21 cellular contexts compared by ENCODE assay signal in genomic region chr2:212073360-212073759, GRCh38.
DNase-seq lines count a peak whose midpoint lies in the region; ATAC-seq and TF ChIP-seq lines count a peak whose summit lies in the region.
"Had no signal": no experiment of that assay in that cellular context is flagged by ENCODE, and none has a peak within 500 bp of the region (broad histone marks: within the 10 kb centered on the region; RNA-seq: fewer than 3 reads in every experiment).

No MANE protein-coding gene starts in this region.

- no peaks in the 10 kb centered on the region for H3K36me3 Mint-ChIP-seq in H9 (ENCODE audit: insufficient read depth in 1 of 3, low read depth in 3 of 3)
- H3K36me3 Mint-ChIP-seq in stimulated activated naive B cell treated with anti-CD40 and anti-IgM and Interleukin-4, amounts not matched to agents 10 μg/mL and 1 μg/mL and 100 μg/mL, for 72 hours, result no peaks in the 10 kb centered on the region
- H3K36me3 Mint-ChIP-seq in T-cell, result no peaks in the 10 kb centered on the region

- H3K79me2 ChIP-seq in H9 (ENCODE audit: insufficient read depth, low read length), result no peaks in the 10 kb centered on the region

- no peak overlapping the region for H2AFZ ChIP-seq in H9 (ENCODE audit: low read length)

- H2AK5ac ChIP-seq in H9 (ENCODE audit: insufficient read length, low read length), result no peak overlapping the region

- H2BK20ac ChIP-seq in H9 (ENCODE audit: low read depth, low read length, poor library complexity, severe bottlenecking), result no peak overlapping the region

- H4K5ac ChIP-seq in H9 (ENCODE audit: insufficient read length, low read depth, low read length), result no peak overlapping the region

- H3K56ac ChIP-seq in H9 (ENCODE audit: insufficient read length, low read depth, low read length), result no peak overlapping the region

- DNase-seq in NCI-H1417 (lab: John Stamatoyannopoulos, UW), result peak in 2 of 3 experiments; percentile 13 to 60
- no peak for DNase-seq in NCI-H1417 treated with DMSO at 0.1 percent for 48 hours (lab: John Stamatoyannopoulos, UW)
- no peak for DNase-seq in H9
- DNase-seq in RWPE1 (ENCODE audit: low spot score), result peak; percentile 13
- DNase-seq in foreskin keratinocyte, result peak; percentile 32 to 66
- no peak for DNase-seq in NCI-H128 (lab: John Stamatoyannopoulos, UW; ENCODE audit: unreplicated experiment)
- DNase-seq in stimulated activated naive B cell treated with anti-CD40 and anti-IgM and Interleukin-4, amounts not matched to agents 10 μg/mL and 1 μg/mL and 100 μg/mL, for 72 hours, result no peak
- DNase-seq in T-cell, result no peak
- DNase-seq: DMS153; HFFc6; KG1; MG63; NCI-H1436; NCI-H1930; NCI-H82; NK-92 treated with Interleukin-12 subunit alpha and Interleukin-12 subunit beta, amount 100 ng/mL, for 24 hours; RPMI8226; SHP77 treated with DMSO at 0.1 percent for 48 hours had no signal

- H3K14ac ChIP-seq in H9 (ENCODE audit: insufficient read depth, low read length), result no peak overlapping the region

- TF ChIP-seq CTCF in H9 (conservative IDR thresholded peaks at IDR 0.05), result no peak
- TF ChIP-seq CTCF in RWPE1 (conservative IDR thresholded peaks at IDR 0.05; ENCODE audit: low read depth), result no peak
- TF ChIP-seq CTCF in foreskin keratinocyte (conservative IDR thresholded peaks at IDR 0.05), result no peak

- no peak overlapping the region for H4K8ac ChIP-seq in H9 (replicated peaks; ENCODE audit: insufficient read length, low read depth, low read length)

- H2BK120ac ChIP-seq in H9 (ENCODE audit: low read depth, low read length, poor library complexity, severe bottlenecking), result no peak overlapping the region

- no peak overlapping the region for H3K9ac ChIP-seq in H9 (ENCODE audit: extremely low read depth, insufficient read length, low read length)

- POLR2A ChIA-PET in RWPE1 (lab: Yijun Ruan, JAX; ENCODE audit: low non-redundant PET), result no interaction called here
- POLR2A ChIA-PET in T-cell (lab: Charles Lee), result no interaction called here

- WGBS in H9 (ENCODE audit: extremely low coverage, insufficient read length, low lambda C conversion rate), result no CpG with 5 or more reads among the region's 1 CpG

- H3K4me3 Mint-ChIP-seq in H9 (no peak overlapping the region), T-cell (no peak overlapping the region)
- H3K4me3 Mint-ChIP-seq in stimulated activated naive B cell treated with anti-CD40 and anti-IgM and Interleukin-4, amounts not matched to agents 10 μg/mL and 1 μg/mL and 100 μg/mL, for 72 hours, result no peak overlapping the region
- H3K4me3 Mint-ChIP-seq: HFFc6; T-helper 1 cell treated with Interleukin-12 subunit alpha and Interleukin-12 subunit beta and Interleukin-4 antibody, amounts not matched to agents 30 μg/mL and 1 μg/mL, for 36 hours had no signal

- H3K23ac ChIP-seq in H9 (ENCODE audit: insufficient read length, low read depth, low read length), result no peak overlapping the region

- H3K9me3 Mint-ChIP-seq in H9 (no peaks in the 10 kb centered on the region), T-cell (peaks cover 6 to 15% (median 7%) of the 10 kb centered on the region in 3 donors)
- H3K9me3 Mint-ChIP-seq in stimulated activated naive B cell treated with anti-CD40 and anti-IgM and Interleukin-4, amounts not matched to agents 10 μg/mL and 1 μg/mL and 100 μg/mL, for 72 hours, result peaks cover 0 to 1% of the 10 kb centered on the region in 2 donors
- H3K9me3 Mint-ChIP-seq: HFFc6; T-helper 1 cell treated with Interleukin-12 subunit alpha and Interleukin-12 subunit beta and Interleukin-4 antibody, amounts not matched to agents 30 μg/mL and 1 μg/mL, for 36 hours had no signal

- no peaks in the 10 kb centered on the region for H4K20me1 ChIP-seq in H9 (ENCODE audit: control insufficient read depth, insufficient read depth, insufficient read length)

- H2BK5ac ChIP-seq in H9 (ENCODE audit: insufficient read length, low read length), result no peak overlapping the region

- H3K27ac Mint-ChIP-seq in H9, result peak overlapping the region in 2 of 3 experiments; percentile 8 to 31; a peak in 2 of 7 replicates
- no peak overlapping the region for H3K27ac Mint-ChIP-seq in stimulated activated naive B cell treated with anti-CD40 and anti-IgM and Interleukin-4, amounts not matched to agents 10 μg/mL and 1 μg/mL and 100 μg/mL, for 72 hours
- no peak overlapping the region for H3K27ac Mint-ChIP-seq in T-cell
- H3K27ac Mint-ChIP-seq: HFFc6; T-helper 1 cell treated with Interleukin-12 subunit alpha and Interleukin-12 subunit beta and Interleukin-4 antibody, amounts not matched to agents 30 μg/mL and 1 μg/mL, for 36 hours had no signal

- H3K79me1 ChIP-seq in H9 (ENCODE audit: insufficient read depth, low read depth, low read length, poor library complexity, severe bottlenecking), result no peaks in the 10 kb centered on the region

- peaks cover 11 to 14% of the 10 kb centered on the region in 2 experiments for H3K4me1 Mint-ChIP-seq in H9
- H3K4me1 Mint-ChIP-seq in stimulated activated naive B cell treated with anti-CD40 and anti-IgM and Interleukin-4, amounts not matched to agents 10 μg/mL and 1 μg/mL and 100 μg/mL, for 72 hours, result no peaks in the 10 kb centered on the region
- no peaks in the 10 kb centered on the region for H3K4me1 Mint-ChIP-seq in T-cell

- H3K23me2 ChIP-seq in H9 (ENCODE audit: insufficient read length, low read depth, low read length, poor library complexity, severe bottlenecking), result no peaks in the 10 kb centered on the region

- H2BK12ac ChIP-seq in H9 (ENCODE audit: insufficient read length, low read depth, low read length), result no peak overlapping the region

- H3K27me3 Mint-ChIP-seq in H9 (ENCODE audit: low read depth) (no peaks in the 10 kb centered on the region), T-cell (no peaks in the 10 kb centered on the region)
- H3K27me3 Mint-ChIP-seq in stimulated activated naive B cell treated with anti-CD40 and anti-IgM and Interleukin-4, amounts not matched to agents 10 μg/mL and 1 μg/mL and 100 μg/mL, for 72 hours, result no peaks in the 10 kb centered on the region

- no peaks in the 10 kb centered on the region for H3K27me3 ChIP-seq in H9 (ENCODE audit: insufficient read depth, low read length)
- H3K27me3 ChIP-seq in foreskin keratinocyte, result no peaks in the 10 kb centered on the region
- H3K27me3 ChIP-seq: MG63 had no signal

- H3K27ac ChIP-seq in H9 (ENCODE audit: insufficient read length, low read depth, low read length) (no peak overlapping the region), RWPE1 (no peak overlapping the region), foreskin keratinocyte (no peak overlapping the region)
- H3K27ac ChIP-seq: 22Rv1 had no signal

- no peak overlapping the region for H3K18ac ChIP-seq in H9 (ENCODE audit: insufficient read length, low read depth, low read length)

- ATAC-seq in foreskin keratinocyte (peak; percentile 93), T-cell (replicated peaks in 1 of 4) (no peak)
- ATAC-seq in stimulated activated naive B cell treated with anti-CD40 and anti-IgM and Interleukin-4, amounts not matched to agents 10 μg/mL and 1 μg/mL and 100 μg/mL, for 72 hours (replicated peaks), result no peak

- no peak overlapping the region for H4K91ac ChIP-seq in H9 (ENCODE audit: insufficient read length, low read depth, low read length)

- H3K4me1 ChIP-seq in H9 (ENCODE audit: insufficient read depth, low read length), result no peaks in the 10 kb centered on the region
- no peaks in the 10 kb centered on the region for H3K4me1 ChIP-seq in foreskin keratinocyte
- H3K4me1 ChIP-seq: HAP-1 had no signal

- H3K4ac ChIP-seq in H9 (ENCODE audit: low read depth, low read length), result no peak overlapping the region

- H3K9me3 ChIP-seq in H9 (ENCODE audit: control insufficient read depth, low read depth, low read length), result no peaks in the 10 kb centered on the region
- H3K9me3 ChIP-seq: HAP-1, MG63 had no signal

- H3K4me2 ChIP-seq in H9 (ENCODE audit: insufficient read depth, insufficient read length, low read length), result no peak overlapping the region

- CTCF ChIA-PET in RWPE1 (lab: Yijun Ruan, JAX), result no interaction called here
- CTCF ChIA-PET in T-cell (lab: Charles Lee), result no interaction called here

- H3T11ph ChIP-seq in H9 (ENCODE audit: low read length), result no peak overlapping the region

- no peak overlapping the region for H2BK15ac ChIP-seq in H9 (ENCODE audit: low read depth, low read length)

Comparison
In these comparisons a context has a peak if more than half of its experiments do, and no peak if none do; other contexts are left out.
1. DNase-seq: peak in NCI-H1417 (2 of 3), RWPE1 (single experiment) and foreskin keratinocyte (2 of 2); none in NCI-H1417 treated with DMSO at 0.1 percent for 48 hours (single experiment), H9 (single experiment), NCI-H128 (single experiment), stimulated activated naive B cell treated with anti-CD40 and anti-IgM and Interleukin-4, amounts not matched to agents 10 μg/mL and 1 μg/mL and 100 μg/mL, for 72 hours (single experiment) and T-cell (0 of 34).
2. H3K27ac Mint-ChIP-seq: peak in H9 (2 of 3); none in stimulated activated naive B cell treated with anti-CD40 and anti-IgM and Interleukin-4, amounts not matched to agents 10 μg/mL and 1 μg/mL and 100 μg/mL, for 72 hours (single experiment) and T-cell (0 of 2).